ENCODE assay signal across 1 cellular context in the genomic region with DNA sequence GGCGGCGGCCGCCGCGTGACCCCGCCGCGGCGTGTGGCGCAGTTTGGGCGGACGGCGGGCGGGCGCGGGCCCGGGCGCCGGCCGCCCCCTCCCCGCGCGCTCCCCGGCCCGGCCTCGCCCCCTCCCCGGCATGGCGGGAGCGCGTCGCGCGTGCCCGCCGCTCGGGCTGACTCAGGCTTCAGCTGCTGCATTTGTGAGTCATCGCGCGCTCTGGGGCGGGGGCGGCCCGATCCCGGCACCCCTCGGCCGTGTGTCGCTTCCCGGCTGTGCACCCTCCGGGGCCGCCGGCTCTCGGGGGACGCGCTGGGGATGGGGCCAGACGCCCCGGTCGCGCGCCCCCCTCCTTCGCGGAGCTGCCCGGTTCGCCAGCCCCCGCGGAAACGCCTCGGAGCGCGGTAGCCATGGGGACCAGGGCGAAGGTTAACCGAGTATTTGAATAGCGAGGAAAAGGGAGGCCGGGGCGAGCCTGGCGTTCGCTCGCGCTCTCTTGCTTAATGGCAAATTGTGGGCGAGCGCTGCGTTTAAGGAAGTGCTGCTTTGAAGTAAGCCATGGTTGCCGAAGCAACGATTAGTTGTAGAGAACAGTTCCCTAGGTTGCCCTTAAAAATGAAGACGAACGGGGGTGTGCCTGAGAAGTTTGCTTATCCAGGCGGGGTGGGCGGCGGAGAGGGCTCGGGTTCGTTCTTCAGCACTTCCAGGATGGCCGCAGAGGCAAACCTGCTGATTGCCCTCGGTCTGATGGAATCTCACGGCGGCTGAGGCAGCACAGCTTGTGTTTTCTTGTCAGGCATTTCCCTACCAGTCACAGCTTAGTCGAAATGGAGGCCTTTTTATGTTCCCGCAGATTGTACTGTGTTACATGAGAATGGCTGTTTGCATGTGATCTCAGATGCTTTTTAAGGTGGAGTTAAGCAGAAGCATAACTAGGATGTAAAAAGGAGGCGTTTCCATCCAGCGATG.
TF ChIP-seq lines count a peak whose summit lies in the region.

No MANE protein-coding gene starts in this region.

TF ChIP-seq in HepG2, 621 proteins besides CTCF, POLR2A, EP300 and RAD21 (continued from another document and continues in another):
- TF ChIP-seq, protein P1, sequence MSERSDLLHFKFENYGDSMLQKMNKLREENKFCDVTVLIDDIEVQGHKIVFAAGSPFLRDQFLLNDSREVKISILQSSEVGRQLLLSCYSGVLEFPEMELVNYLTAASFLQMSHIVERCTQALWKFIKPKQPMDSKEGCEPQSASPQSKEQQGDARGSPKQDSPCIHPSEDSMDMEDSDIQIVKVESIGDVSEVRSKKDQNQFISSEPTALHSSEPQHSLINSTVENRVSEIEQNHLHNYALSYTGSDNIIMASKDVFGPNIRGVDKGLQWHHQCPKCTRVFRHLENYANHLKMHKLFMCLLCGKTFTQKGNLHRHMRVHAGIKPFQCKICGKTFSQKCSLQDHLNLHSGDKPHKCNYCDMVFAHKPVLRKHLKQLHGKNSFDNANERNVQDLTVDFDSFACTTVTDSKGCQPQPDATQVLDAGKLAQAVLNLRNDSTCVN (CRISPR knock-in tag; IDR thresholded peaks at IDR 0.05; ENCODE audit: borderline replicate concordance) = no peak
- no peak for TF ChIP-seq ZFP36 (IDR thresholded peaks at IDR 0.05; ENCODE audit: borderline replicate concordance, low read depth, low read length, partially characterized antibody)
- peak; percentile 56 for TF ChIP-seq TEAD3 (CRISPR knock-in tag; optimal IDR thresholded peaks at IDR 0.05; ENCODE audit: borderline replicate concordance)
- TF ChIP-seq, protein P2, sequence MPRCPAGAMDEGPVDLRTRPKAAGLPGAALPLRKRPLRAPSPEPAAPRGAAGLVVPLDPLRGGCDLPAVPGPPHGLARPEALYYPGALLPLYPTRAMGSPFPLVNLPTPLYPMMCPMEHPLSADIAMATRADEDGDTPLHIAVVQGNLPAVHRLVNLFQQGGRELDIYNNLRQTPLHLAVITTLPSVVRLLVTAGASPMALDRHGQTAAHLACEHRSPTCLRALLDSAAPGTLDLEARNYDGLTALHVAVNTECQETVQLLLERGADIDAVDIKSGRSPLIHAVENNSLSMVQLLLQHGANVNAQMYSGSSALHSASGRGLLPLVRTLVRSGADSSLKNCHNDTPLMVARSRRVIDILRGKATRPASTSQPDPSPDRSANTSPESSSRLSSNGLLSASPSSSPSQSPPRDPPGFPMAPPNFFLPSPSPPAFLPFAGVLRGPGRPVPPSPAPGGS (CRISPR knock-in tag; IDR thresholded peaks at IDR 0.05) = peak; percentile 37; the same call in 1 of the 2 replicates
- no peak for TF ChIP-seq CBX1 (IDR thresholded peaks at IDR 0.05; ENCODE audit: low read depth)
- no peak for TF ChIP-seq SRSF1 (optimal IDR thresholded peaks at IDR 0.05; ENCODE audit: low read depth, low read length)
- peak; percentile 60; the same call in 1 of the 2 replicates for TF ChIP-seq BCL6 (CRISPR knock-in tag; IDR thresholded peaks at IDR 0.05)
- TF ChIP-seq, protein P3, sequence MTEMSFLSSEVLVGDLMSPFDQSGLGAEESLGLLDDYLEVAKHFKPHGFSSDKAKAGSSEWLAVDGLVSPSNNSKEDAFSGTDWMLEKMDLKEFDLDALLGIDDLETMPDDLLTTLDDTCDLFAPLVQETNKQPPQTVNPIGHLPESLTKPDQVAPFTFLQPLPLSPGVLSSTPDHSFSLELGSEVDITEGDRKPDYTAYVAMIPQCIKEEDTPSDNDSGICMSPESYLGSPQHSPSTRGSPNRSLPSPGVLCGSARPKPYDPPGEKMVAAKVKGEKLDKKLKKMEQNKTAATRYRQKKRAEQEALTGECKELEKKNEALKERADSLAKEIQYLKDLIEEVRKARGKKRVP (CRISPR knock-in tag; IDR thresholded peaks at IDR 0.05) = 0 out of 4 replicates have a peak, but pooled peaks of 1 of the 2 experiments have one; percentile 13
- no peak for TF ChIP-seq ZFAT (CRISPR knock-in tag; conservative IDR thresholded peaks at IDR 0.05)
- TF ChIP-seq ATRX (CRISPR knock-in tag; IDR thresholded peaks at IDR 0.05; ENCODE audit: borderline replicate concordance) = no peak
- TF ChIP-seq SMYD3 (CRISPR knock-in tag; IDR thresholded peaks at IDR 0.05) = no peak
- TF ChIP-seq, protein P4, sequence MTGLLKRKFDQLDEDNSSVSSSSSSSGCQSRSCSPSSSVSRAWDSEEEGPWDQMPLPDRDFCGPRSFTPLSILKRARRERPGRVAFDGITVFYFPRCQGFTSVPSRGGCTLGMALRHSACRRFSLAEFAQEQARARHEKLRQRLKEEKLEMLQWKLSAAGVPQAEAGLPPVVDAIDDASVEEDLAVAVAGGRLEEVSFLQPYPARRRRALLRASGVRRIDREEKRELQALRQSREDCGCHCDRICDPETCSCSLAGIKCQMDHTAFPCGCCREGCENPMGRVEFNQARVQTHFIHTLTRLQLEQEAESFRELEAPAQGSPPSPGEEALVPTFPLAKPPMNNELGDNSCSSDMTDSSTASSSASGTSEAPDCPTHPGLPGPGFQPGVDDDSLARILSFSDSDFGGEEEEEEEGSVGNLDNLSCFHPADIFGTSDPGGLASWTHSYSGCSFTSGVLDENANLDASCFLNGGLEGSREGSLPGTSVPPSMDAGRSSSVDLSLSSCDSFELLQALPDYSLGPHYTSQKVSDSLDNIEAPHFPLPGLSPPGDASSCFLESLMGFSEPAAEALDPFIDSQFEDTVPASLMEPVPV (CRISPR knock-in tag; IDR thresholded peaks at IDR 0.05) = 0 out of 2 replicates have a peak, but pooled peaks have one; percentile 23
- TF ChIP-seq KDM2A (CRISPR knock-in tag; IDR thresholded peaks at IDR 0.05; ENCODE audit: borderline replicate concordance, low read depth) = peak; percentile 45; the same call in 1 of the 2 replicates
- TF ChIP-seq RFXANK (CRISPR knock-in tag; IDR thresholded peaks at IDR 0.05) = no peak
- 0 out of 2 replicates have a peak, but pooled peaks have one; percentile 18 for TF ChIP-seq SALL1 (CRISPR knock-in tag; IDR thresholded peaks at IDR 0.05)
- no peak for TF ChIP-seq ETV5 (CRISPR knock-in tag; IDR thresholded peaks at IDR 0.05; ENCODE audit: borderline replicate concordance)
- TF ChIP-seq ZFP37 (CRISPR knock-in tag; IDR thresholded peaks at IDR 0.05; ENCODE audit: borderline replicate concordance) = peak; percentile 77; the same call in 1 of the 2 replicates
- TF ChIP-seq ZNF296 (CRISPR knock-in tag; conservative IDR thresholded peaks at IDR 0.05) = no peak
- no peak for TF ChIP-seq RCOR2 (CRISPR knock-in tag; IDR thresholded peaks at IDR 0.05)
- no peak for TF ChIP-seq NFIC (IDR thresholded peaks at IDR 0.05; ENCODE audit: low read length)
- TF ChIP-seq GABPA (IDR thresholded peaks at IDR 0.05; ENCODE audit: low read depth, low read length) = no peak
- no peak for TF ChIP-seq GABPA (CRISPR knock-in tag; IDR thresholded peaks at IDR 0.05; ENCODE audit: low read depth)
- TF ChIP-seq JUND (CRISPR knock-in tag; IDR thresholded peaks at IDR 0.05) = 0 out of 2 replicates have a peak, but pooled peaks have one; percentile 49
- TF ChIP-seq, protein P5, sequence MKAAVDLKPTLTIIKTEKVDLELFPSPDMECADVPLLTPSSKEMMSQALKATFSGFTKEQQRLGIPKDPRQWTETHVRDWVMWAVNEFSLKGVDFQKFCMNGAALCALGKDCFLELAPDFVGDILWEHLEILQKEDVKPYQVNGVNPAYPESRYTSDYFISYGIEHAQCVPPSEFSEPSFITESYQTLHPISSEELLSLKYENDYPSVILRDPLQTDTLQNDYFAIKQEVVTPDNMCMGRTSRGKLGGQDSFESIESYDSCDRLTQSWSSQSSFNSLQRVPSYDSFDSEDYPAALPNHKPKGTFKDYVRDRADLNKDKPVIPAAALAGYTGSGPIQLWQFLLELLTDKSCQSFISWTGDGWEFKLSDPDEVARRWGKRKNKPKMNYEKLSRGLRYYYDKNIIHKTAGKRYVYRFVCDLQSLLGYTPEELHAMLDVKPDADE (CRISPR knock-in tag; IDR thresholded peaks at IDR 0.05) = no peak
- TF ChIP-seq ZNF569 (CRISPR knock-in tag; IDR thresholded peaks at IDR 0.05; ENCODE audit: borderline replicate concordance) = no peak; the same call in 1 of the 2 replicates
- no peak for TF ChIP-seq MTA1 (CRISPR knock-in tag; IDR thresholded peaks at IDR 0.05; ENCODE audit: borderline replicate concordance)
- no peak for TF ChIP-seq KLF6 (CRISPR knock-in tag; IDR thresholded peaks at IDR 0.05)
- TF ChIP-seq, protein P6, sequence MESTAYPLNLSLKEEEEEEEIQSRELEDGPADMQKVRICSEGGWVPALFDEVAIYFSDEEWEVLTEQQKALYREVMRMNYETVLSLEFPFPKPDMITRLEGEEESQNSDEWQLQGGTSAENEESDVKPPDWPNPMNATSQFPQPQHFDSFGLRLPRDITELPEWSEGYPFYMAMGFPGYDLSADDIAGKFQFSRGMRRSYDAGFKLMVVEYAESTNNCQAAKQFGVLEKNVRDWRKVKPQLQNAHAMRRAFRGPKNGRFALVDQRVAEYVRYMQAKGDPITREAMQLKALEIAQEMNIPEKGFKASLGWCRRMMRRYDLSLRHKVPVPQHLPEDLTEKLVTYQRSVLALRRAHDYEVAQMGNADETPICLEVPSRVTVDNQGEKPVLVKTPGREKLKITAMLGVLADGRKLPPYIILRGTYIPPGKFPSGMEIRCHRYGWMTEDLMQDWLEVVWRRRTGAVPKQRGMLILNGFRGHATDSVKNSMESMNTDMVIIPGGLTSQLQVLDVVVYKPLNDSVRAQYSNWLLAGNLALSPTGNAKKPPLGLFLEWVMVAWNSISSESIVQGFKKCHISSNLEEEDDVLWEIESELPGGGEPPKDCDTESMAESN (CRISPR knock-in tag; conservative IDR thresholded peaks at IDR 0.05) = no peak
- no peak for TF ChIP-seq ZNF235 (CRISPR knock-in tag; IDR thresholded peaks at IDR 0.05; ENCODE audit: borderline replicate concordance)
- TF ChIP-seq WIZ (CRISPR knock-in tag; IDR thresholded peaks at IDR 0.05) = no peak
- no peak for TF ChIP-seq SIX4 (CRISPR knock-in tag; IDR thresholded peaks at IDR 0.05)
- no peak for TF ChIP-seq ZBTB38 (CRISPR knock-in tag; IDR thresholded peaks at IDR 0.05)
- TF ChIP-seq ZBTB42 (CRISPR knock-in tag; IDR thresholded peaks at IDR 0.05) = no peak
- TF ChIP-seq ZNF616 (CRISPR knock-in tag; IDR thresholded peaks at IDR 0.05; ENCODE audit: low read depth) = 0 out of 2 replicates have a peak, but pooled peaks have one; percentile 32
- TF ChIP-seq IKZF1 (IDR thresholded peaks at IDR 0.05) = no peak
- no peak for TF ChIP-seq ZNF850 (CRISPR knock-in tag; conservative IDR thresholded peaks at IDR 0.05)
- no peak for TF ChIP-seq ZNF138 (CRISPR knock-in tag; IDR thresholded peaks at IDR 0.05; ENCODE audit: low read depth)
- no peak for TF ChIP-seq POLR2G (IDR thresholded peaks at IDR 0.05; ENCODE audit: low read depth, low read length)
- no peak for TF ChIP-seq NONO (IDR thresholded peaks at IDR 0.05)
- TF ChIP-seq NONO (CRISPR knock-in tag; conservative IDR thresholded peaks at IDR 0.05) = 0 out of 2 replicates have a peak, but pooled peaks have one; percentile 17
- TF ChIP-seq, protein P7, sequence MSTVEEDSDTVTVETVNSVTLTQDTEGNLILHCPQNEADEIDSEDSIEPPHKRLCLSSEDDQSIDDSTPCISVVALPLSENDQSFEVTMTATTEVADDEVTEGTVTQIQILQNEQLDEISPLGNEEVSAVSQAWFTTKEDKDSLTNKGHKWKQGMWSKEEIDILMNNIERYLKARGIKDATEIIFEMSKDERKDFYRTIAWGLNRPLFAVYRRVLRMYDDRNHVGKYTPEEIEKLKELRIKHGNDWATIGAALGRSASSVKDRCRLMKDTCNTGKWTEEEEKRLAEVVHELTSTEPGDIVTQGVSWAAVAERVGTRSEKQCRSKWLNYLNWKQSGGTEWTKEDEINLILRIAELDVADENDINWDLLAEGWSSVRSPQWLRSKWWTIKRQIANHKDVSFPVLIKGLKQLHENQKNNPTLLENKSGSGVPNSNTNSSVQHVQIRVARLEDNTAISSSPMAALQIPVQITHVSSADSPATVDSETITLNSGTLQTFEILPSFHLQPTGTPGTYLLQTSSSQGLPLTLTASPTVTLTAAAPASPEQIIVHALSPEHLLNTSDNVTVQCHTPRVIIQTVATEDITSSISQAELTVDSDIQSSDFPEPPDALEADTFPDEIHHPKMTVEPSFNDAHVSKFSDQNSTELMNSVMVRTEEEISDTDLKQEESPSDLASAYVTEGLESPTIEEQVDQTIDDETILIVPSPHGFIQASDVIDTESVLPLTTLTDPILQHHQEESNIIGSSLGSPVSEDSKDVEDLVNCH (CRISPR knock-in tag; IDR thresholded peaks at IDR 0.05) = peak; percentile 32; the same call in 1 of the 2 replicates
- no peak for TF ChIP-seq RARG (CRISPR knock-in tag; IDR thresholded peaks at IDR 0.05; ENCODE audit: low read depth)
- TF ChIP-seq, protein P8, sequence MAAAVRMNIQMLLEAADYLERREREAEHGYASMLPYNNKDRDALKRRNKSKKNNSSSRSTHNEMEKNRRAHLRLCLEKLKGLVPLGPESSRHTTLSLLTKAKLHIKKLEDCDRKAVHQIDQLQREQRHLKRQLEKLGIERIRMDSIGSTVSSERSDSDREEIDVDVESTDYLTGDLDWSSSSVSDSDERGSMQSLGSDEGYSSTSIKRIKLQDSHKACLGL (CRISPR knock-in tag; IDR thresholded peaks at IDR 0.05) = no peak
- no peak for TF ChIP-seq ZNF431 (CRISPR knock-in tag; IDR thresholded peaks at IDR 0.05; ENCODE audit: borderline replicate concordance, low read depth)
- TF ChIP-seq HNRNPK (IDR thresholded peaks at IDR 0.05; ENCODE audit: low read depth, low read length, poor library complexity, severe bottlenecking) = no peak
- no peak; the same call in 1 of the 2 replicates for TF ChIP-seq ZSCAN20 (CRISPR knock-in tag; IDR thresholded peaks at IDR 0.05; ENCODE audit: borderline replicate concordance)
- no peak for TF ChIP-seq ZNF670 (CRISPR knock-in tag; IDR thresholded peaks at IDR 0.05; ENCODE audit: borderline replicate concordance)
- TF ChIP-seq, protein P9, sequence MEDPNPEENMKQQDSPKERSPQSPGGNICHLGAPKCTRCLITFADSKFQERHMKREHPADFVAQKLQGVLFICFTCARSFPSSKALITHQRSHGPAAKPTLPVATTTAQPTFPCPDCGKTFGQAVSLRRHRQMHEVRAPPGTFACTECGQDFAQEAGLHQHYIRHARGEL (CRISPR knock-in tag; IDR thresholded peaks at IDR 0.05) = no peak
- TF ChIP-seq, protein P10, sequence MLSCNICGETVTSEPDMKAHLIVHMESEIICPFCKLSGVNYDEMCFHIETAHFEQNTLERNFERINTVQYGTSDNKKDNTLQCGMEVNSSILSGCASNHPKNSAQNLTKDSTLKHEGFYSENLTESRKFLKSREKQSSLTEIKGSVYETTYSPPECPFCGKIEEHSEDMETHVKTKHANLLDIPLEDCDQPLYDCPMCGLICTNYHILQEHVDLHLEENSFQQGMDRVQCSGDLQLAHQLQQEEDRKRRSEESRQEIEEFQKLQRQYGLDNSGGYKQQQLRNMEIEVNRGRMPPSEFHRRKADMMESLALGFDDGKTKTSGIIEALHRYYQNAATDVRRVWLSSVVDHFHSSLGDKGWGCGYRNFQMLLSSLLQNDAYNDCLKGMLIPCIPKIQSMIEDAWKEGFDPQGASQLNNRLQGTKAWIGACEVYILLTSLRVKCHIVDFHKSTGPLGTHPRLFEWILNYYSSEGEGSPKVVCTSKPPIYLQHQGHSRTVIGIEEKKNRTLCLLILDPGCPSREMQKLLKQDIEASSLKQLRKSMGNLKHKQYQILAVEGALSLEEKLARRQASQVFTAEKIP (CRISPR knock-in tag; IDR thresholded peaks at IDR 0.05; ENCODE audit: borderline replicate concordance) = no peak
- TF ChIP-seq ZEB1 (IDR thresholded peaks at IDR 0.05; ENCODE audit: insufficient replicate concordance, low read depth) = no peak
- TF ChIP-seq TP53 (CRISPR knock-in tag; conservative IDR thresholded peaks at IDR 0.05) = 0 out of 2 replicates have a peak, but pooled peaks have one; percentile 32
- no peak for TF ChIP-seq TOPORS (CRISPR knock-in tag; IDR thresholded peaks at IDR 0.05)
